In the genomic region with DNA sequence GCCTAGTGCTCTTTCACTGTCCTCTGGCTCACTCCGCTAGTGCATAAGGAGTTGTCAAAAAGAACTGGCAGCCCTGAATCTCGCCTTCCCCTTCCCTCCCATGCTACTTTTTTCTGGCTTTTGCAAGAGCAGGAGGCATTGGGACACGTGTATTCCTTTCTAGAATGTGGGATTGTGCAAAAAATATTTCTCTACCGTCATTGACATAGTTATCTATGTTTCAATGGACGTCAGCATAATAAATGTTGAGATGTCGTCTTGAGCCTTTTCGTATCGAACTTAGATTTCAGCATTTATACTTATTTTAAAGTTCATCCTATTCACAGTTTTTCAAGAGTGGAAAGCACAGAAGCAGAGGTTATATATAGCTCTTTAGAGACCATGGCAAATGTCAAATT, we compare ENCODE assay signal across 8 cellular contexts. TPM values are rescaled to one million over a fixed set of nuclear protein-coding genes. Genes with fewer than 3 reads are reported as not detected.
DNase-seq lines count a peak whose midpoint lies in the region; ATAC-seq, FAIRE-seq and TF ChIP-seq lines count a peak whose summit lies in the region.

No MANE protein-coding gene starts in this region.

- H3K27ac ChIP-seq in K562 (ENCODE audit: extremely low read depth, low read depth, low read length) (peak overlapping the region; percentile 95), lower lobe of right lung (peak overlapping the region; percentile 95), tibial artery (peak overlapping the region; percentile 94 to 95)

- CTCF ChIA-PET in K562 (lab: Yijun Ruan, JAX; ENCODE audit: low intra/inter-chr PET ratio) = interaction anchor here (0.6 kb wide), 1 partner anchor 157 kb away, joined by 3 read pairs; no protein-coding TSS in a partner anchor

- H3K4me2 ChIP-seq in K562 (ENCODE audit: insufficient read depth, low read length) = peak overlapping the region; percentile 99

- no peak for ATAC-seq in activated T-cell treated with anti-CD3 and anti-CD28 coated beads, Interleukin-2, amount 50 U/mL, for 4 hours
- no peak for ATAC-seq in K562
- ATAC-seq in lower lobe of right lung = no peak
- no peak for ATAC-seq in GM18858 (IDR thresholded peaks at IDR 0.05; ENCODE audit: unreplicated experiment)

- TF ChIP-seq POLR2A in K562 (conservative IDR thresholded peaks at IDR 0.05) = no peak

- no peak for TF ChIP-seq EP300 in K562 (IDR thresholded peaks at IDR 0.05; ENCODE audit: low read length)

- BruUV-seq in K562 (replicated peaks; lab: Mats Ljungman, UMichigan) = no TSS peak

- TF ChIP-seq CTCF in K562 (IDR thresholded peaks at IDR 0.05 in 2 of 3, conservative IDR thresholded peaks at IDR 0.05 in 1 of 3; ENCODE audit: insufficient read depth in 2 of 3, low read depth in 1 of 3, low read length in 3 of 3) = no peak
- TF ChIP-seq CTCF in lower lobe of right lung (IDR thresholded peaks at IDR 0.05) = no peak
- TF ChIP-seq CTCF in tibial artery (IDR thresholded peaks at IDR 0.05) = no peak

- H3K9me3 ChIP-seq in K562 (replicated peaks; ENCODE audit: control insufficient read depth, insufficient read depth, low read depth, low read length) = no peaks in the 10 kb centered on the region
- no peaks in the 10 kb centered on the region for H3K9me3 ChIP-seq in lower lobe of right lung
- no peaks in the 10 kb centered on the region for H3K9me3 ChIP-seq in tibial artery

- no peaks in the 10 kb centered on the region for H3K9me1 ChIP-seq in K562 (ENCODE audit: control insufficient read depth, insufficient read depth, low read length)

- under 1% methylated on average over 8 of the region's 8 CpGs for WGBS in K562 (ENCODE audit: insufficient coverage, low coverage, missing lambda C conversion rate)

- H3K9me3 Mint-ChIP-seq in activated T-cell treated with anti-CD3 and anti-CD28 coated beads, Interleukin-2, amount 50 U/mL, for 4 hours = no peaks in the 10 kb centered on the region

- no peak for DNase-seq in activated T-cell treated with anti-CD3 and anti-CD28 coated beads, Interleukin-2, amount 50 U/mL, for 4 hours
- no peak for DNase-seq in activated T-cell treated with anti-CD3 and anti-CD28 coated beads for 4 hours
- DNase-seq in K562 (ENCODE audit: extremely low read depth in 1 of 4, low spot score in 3 of 4) = no peak
- DNase-seq in lower lobe of right lung = no peak
- DNase-seq in tibial artery = no peak
- DNase-seq in NCI-H1417 (lab: John Stamatoyannopoulos, UW) = no peak
- no peak for DNase-seq in kidney glomerular epithelial cell (lab: John Stamatoyannopoulos, UW)

- POLR2A ChIA-PET in K562 (lab: Yijun Ruan, JAX) = interaction anchor here (0.6 to 2.4 kb wide), 25 partner anchors 8 to 596 kb away, joined by 3 to 23 read pairs (median 4); a partner anchor contains a TSS

- H4K20me1 ChIP-seq in K562 (replicated peaks; ENCODE audit: control insufficient read depth, insufficient read depth, low read length) = no peaks in the 10 kb centered on the region

- FAIRE-seq in K562 (lab: Jason Lieb, UNC) = no peak

- peak overlapping the region; percentile 96 for H3K4me3 Mint-ChIP-seq in activated T-cell treated with anti-CD3 and anti-CD28 coated beads, Interleukin-2, amount 50 U/mL, for 4 hours

- H3K36me3 ChIP-seq in K562 (ENCODE audit: control insufficient read depth, insufficient read depth, low read length) (peaks cover 45% of the 10 kb centered on the region), lower lobe of right lung (peaks cover 33% of the 10 kb centered on the region), tibial artery (peaks cover 21 to 27% (median 21%) of the 10 kb centered on the region in 3 donors)

- H3K36me3 Mint-ChIP-seq in activated T-cell treated with anti-CD3 and anti-CD28 coated beads, Interleukin-2, amount 50 U/mL, for 4 hours (ENCODE audit: insufficient read depth) = peaks cover 5% of the 10 kb centered on the region

- intact Hi-C loops in K562 (cut with micrococcal nuclease) = loop anchor here (5.0 kb wide), 1 partner anchor 446 kb away; a partner anchor contains a TSS
- intact Hi-C loops in lower lobe of right lung (cut with DNase I) = no loop called here
- intact Hi-C loops in tibial artery (cut with DNase I; ENCODE audit: low total_unique reads) = no loop called here

- in situ Hi-C loops in K562 (cut with MboI) = no loop called here

- peak overlapping the region; percentile 89 for H2AFZ ChIP-seq in K562 (ENCODE audit: low read depth, low read length)

- H3K79me2 ChIP-seq in K562 (ENCODE audit: control insufficient read depth, insufficient read depth, low read length) = peaks cover 30% of the 10 kb centered on the region

- peaks cover 27% of the 10 kb centered on the region for H3K4me1 Mint-ChIP-seq in activated T-cell treated with anti-CD3 and anti-CD28 coated beads, Interleukin-2, amount 50 U/mL, for 4 hours (ENCODE audit: low read depth)

- H3K27me3 Mint-ChIP-seq in activated T-cell treated with anti-CD3 and anti-CD28 coated beads, Interleukin-2, amount 50 U/mL, for 4 hours (ENCODE audit: low read depth) = peaks cover 13% of the 10 kb centered on the region

- H3K27me3 ChIP-seq in K562 (ENCODE audit: control insufficient read depth in 2 of 2, insufficient read depth in 2 of 2, low read length in 2 of 2) = no peaks in the 10 kb centered on the region
- H3K27me3 ChIP-seq in lower lobe of right lung (ENCODE audit: low read depth) = no peaks in the 10 kb centered on the region
- no peaks in the 10 kb centered on the region for H3K27me3 ChIP-seq in tibial artery

- H3K4me1 ChIP-seq in K562 (replicated peaks in 1 of 2; ENCODE audit: control insufficient read depth in 2 of 2, insufficient read depth in 2 of 2, low read length in 2 of 2) (peaks cover 0 to 5% of the 10 kb centered on the region in 2 experiments; a peak in 2 of 5 replicates), lower lobe of right lung (peaks cover 23% of the 10 kb centered on the region), tibial artery (peaks cover 0 to 23% (median 9%) of the 10 kb centered on the region in 4 donors)

- TF ChIP-seq RAD21 in K562 (CRISPR knock-in tag; conservative IDR thresholded peaks at IDR 0.05 in 1 of 2, IDR thresholded peaks at IDR 0.05 in 1 of 2) = no peak

- peak overlapping the region; percentile 55 for H3K4me3 ChIP-seq in K562
- H3K4me3 ChIP-seq in lower lobe of right lung = peak overlapping the region; percentile 79
- H3K4me3 ChIP-seq in tibial artery = peak overlapping the region; percentile 62 to 70

- peak overlapping the region; percentile 90 to 97 for H3K9ac ChIP-seq in K562 (ENCODE audit: insufficient read depth in 1 of 2, low read depth in 2 of 2, low read length in 2 of 2)

RNA-seq across cellular contexts. Expression of a gene that starts 0.7 kb away (rescaled TPM):
- 10 to 100 TPM; 23.9 to 29.4 (median 27.5) TPM for total RNA-seq in activated T-cell treated with anti-CD3 and anti-CD28 coated beads, Interleukin-2, amount 50 U/mL, for 4 hours
- 16.8 and 65.4 TPM in 2 replicates for total RNA-seq in K562 (2011; cell fraction: chromatin; rRNA removed; ENCODE audit: low replicate concordance)
- total RNA-seq in K562 (2011; cell fraction: nucleolus; rRNA removed) = 11.8 and 15.3 TPM in 2 replicates
- 29.0 and 51.5 TPM in 2 replicates for total RNA-seq in K562 (2011; cell fraction: nucleoplasm; rRNA removed)
- 19.8 and 22.8 TPM in 2 replicates for total RNA-seq in K562 (2014; rRNA removed)
- total RNA-seq in K562 (2014; rRNA removed; fragmentation: Illumina TruSeq; extraction: Trizol) = 50.4 and 59.3 TPM in 2 replicates
- 38.8 and 43.9 TPM in 2 replicates for total RNA-seq in K562 (2015; rRNA removed; fragmentation: Illumina TruSeq; extraction: Trizol)
- total RNA-seq in K562 (2021) = 37.0 and 38.1 TPM in 2 replicates
- polyA plus RNA-seq in K562 (2011; rRNA removed) = 38.2 and 54.6 TPM in 2 replicates
- 8.1 and 14.7 TPM in 2 replicates for polyA plus RNA-seq in K562 (2011; cell fraction: cytosol; rRNA removed)
- 19.7 and 49.3 TPM in 2 replicates for polyA plus RNA-seq in K562 (2011; cell fraction: nucleus; rRNA removed)
- 34.5 and 42.1 TPM in 2 replicates for polyA plus RNA-seq in K562 (2012)
- 50.3 and 58.0 TPM in 2 replicates for polyA plus RNA-seq in K562 (2014; fragmentation: Illumina TruSeq; extraction: Trizol)
- 100 to 1,000 TPM; 216 to 233 TPM for polyA plus RNA-seq in K562 (2014; fragmentation: Nextera tagmentation; extraction: Ambion mirVana)
- polyA plus RNA-seq in K562 (2014; rRNA removed) = 36.0 and 43.8 TPM in 2 replicates
- 54.3 and 56.3 TPM in 2 replicates for polyA minus RNA-seq in K562 (2011; rRNA and poly(A)+ RNA removed)
- polyA minus RNA-seq in K562 (2011; cell fraction: cytosol; rRNA and poly(A)+ RNA removed) = 12.3 and 13.2 TPM in 2 replicates
- 27.2 and 55.6 TPM in 2 replicates for polyA minus RNA-seq in K562 (2011; cell fraction: nucleus; rRNA and poly(A)+ RNA removed)
- total RNA-seq in lower lobe of right lung = 21.5 TPM

RNA-seq across cellular contexts. Expression of a gene that starts 37.2 kb away (rescaled TPM):
- total RNA-seq in activated T-cell treated with anti-CD3 and anti-CD28 coated beads, Interleukin-2, amount 50 U/mL, for 4 hours = under 1 TPM; 0.20 to 0.69 (median 0.38) TPM
- total RNA-seq in K562 (2011; cell fraction: chromatin; rRNA removed; ENCODE audit: low replicate concordance) = 894 and 1,629 TPM in 2 replicates
- 336 and 368 TPM in 2 replicates for total RNA-seq in K562 (2011; cell fraction: nucleolus; rRNA removed)
- 603 and 625 TPM in 2 replicates for total RNA-seq in K562 (2011; cell fraction: nucleoplasm; rRNA removed)
- total RNA-seq in K562 (2014; rRNA removed) (228 and 247 TPM in 2 replicates), K562 (2014; rRNA removed; fragmentation: Illumina TruSeq; extraction: Trizol) (393 and 413 TPM in 2 replicates), K562 (2015; rRNA removed; fragmentation: Illumina TruSeq; extraction: Trizol) (254 and 267 TPM in 2 replicates), K562 (2021) (290 and 301 TPM in 2 replicates), lower lobe of right lung (38.6 TPM)
- polyA plus RNA-seq in K562 (2011; rRNA removed) (205 and 316 TPM in 2 replicates), K562 (2014; fragmentation: Illumina TruSeq; extraction: Trizol) (288 and 329 TPM in 2 replicates), K562 (2014; fragmentation: Nextera tagmentation; extraction: Ambion mirVana) (100 to 1,000 TPM; 221 to 292 TPM), K562 (2014; rRNA removed) (195 and 210 TPM in 2 replicates)
- 91.5 and 147 TPM in 2 replicates for polyA plus RNA-seq in K562 (2011; cell fraction: cytosol; rRNA removed)
- polyA plus RNA-seq in K562 (2011; cell fraction: nucleus; rRNA removed) = 211 and 239 TPM in 2 replicates
- 152 and 202 TPM in 2 replicates for polyA plus RNA-seq in K562 (2012)
- 717 and 810 TPM in 2 replicates for polyA minus RNA-seq in K562 (2011; rRNA and poly(A)+ RNA removed)
- polyA minus RNA-seq in K562 (2011; cell fraction: cytosol; rRNA and poly(A)+ RNA removed) = 96.8 and 138 TPM in 2 replicates
- 704 and 866 TPM in 2 replicates for polyA minus RNA-seq in K562 (2011; cell fraction: nucleus; rRNA and poly(A)+ RNA removed)

Comparison
In these comparisons a context has a peak if more than half of its experiments do, and no peak if none do; other contexts are left out.
1. RNA of a gene that starts 37.2 kb away (total RNA-seq): 228 to 1,629 TPM in K562 and 38.6 TPM in lower lobe of right lung (single experiment); 0.20 to 0.69 TPM in activated T-cell treated with anti-CD3 and anti-CD28 coated beads, Interleukin-2, amount 50 U/mL, for 4 hours; every median in the first group is over 10 times any median in the second.
2. Peak in every context shown above with its lines, with median percentiles within 50 percentile points of each other: H3K27ac ChIP-seq and H3K4me3 ChIP-seq.